ENCODE assay signal across 8 cellular contexts in genomic region chr22:32926600-32926999, GRCh38.
DNase-seq lines count a peak whose midpoint lies in the region; ATAC-seq, FAIRE-seq and TF ChIP-seq lines count a peak whose summit lies in the region.

No MANE protein-coding gene starts in this region.

- H3K4me1 Mint-ChIP-seq in stimulated activated naive CD8-positive, alpha-beta T cell treated with anti-CD3 and anti-CD28 coated beads, Interleukin-15, amount 100 ng/mL, for 72 hours: no peaks in the 10 kb centered on the region

- in situ Hi-C loops in GM13977 (cut with MboI; ENCODE audit: low pct_unique_long_range_greater_than_20kb, low sequenced_read_pairs, unreplicated experiment): no loop called here

- peak; percentile 53 for TF ChIP-seq CTCF in 22Rv1 (IDR thresholded peaks at IDR 0.05)
- TF ChIP-seq CTCF in GM13977 (IDR thresholded peaks at IDR 0.05; ENCODE audit: extremely low read depth, insufficient read depth, missing control alignments): peak; percentile 44
- peak; percentile 35 to 80 (median 69) for TF ChIP-seq CTCF in heart right ventricle (IDR thresholded peaks at IDR 0.05)

- no peaks in the 10 kb centered on the region for H3K27me3 ChIP-seq in heart right ventricle

- 33 to 45% methylated on average over 1 of the region's 1 CpG for WGBS in heart right ventricle, 2 donors

- DNase-seq in GM13977 (ENCODE audit: low spot score): peak; percentile 34
- DNase-seq in heart right ventricle: no peak
- peak; percentile 53 for DNase-seq in urothelium cell line (ENCODE audit: low spot score)
- DNase-seq in NK-92 (lab: John Stamatoyannopoulos, UW; ENCODE audit: unreplicated experiment): no peak
- DNase-seq in stimulated activated naive CD8-positive, alpha-beta T cell treated with anti-CD3 and anti-CD28 coated beads, Interleukin-15, amount 100 ng/mL, for 72 hours: no peak

- no peaks in the 10 kb centered on the region for H3K4me1 ChIP-seq in heart right ventricle

- no peaks in the 10 kb centered on the region for H3K36me3 ChIP-seq in heart right ventricle

- no peak for FAIRE-seq in urothelium cell line (lab: Jason Lieb, UNC)

- no peak overlapping the region for H3K4me3 ChIP-seq in heart right ventricle

- no peak overlapping the region for H3K27ac Mint-ChIP-seq in stimulated activated naive CD8-positive, alpha-beta T cell treated with anti-CD3 and anti-CD28 coated beads, Interleukin-15, amount 100 ng/mL, for 72 hours

- H3K4me3 Mint-ChIP-seq in stimulated activated naive CD8-positive, alpha-beta T cell treated with anti-CD3 and anti-CD28 coated beads, Interleukin-15, amount 100 ng/mL, for 72 hours: no peak overlapping the region

- ATAC-seq in SK-N-SH treated with all-trans-retinoic acid at 6 μM for 48 hours: peak; percentile 40; the same call in 1 of the 3 replicates
- ATAC-seq in heart right ventricle: peak in 1 of 8 donors; percentile 52
- ATAC-seq in stimulated activated naive CD8-positive, alpha-beta T cell treated with anti-CD3 and anti-CD28 coated beads, Interleukin-15, amount 100 ng/mL, for 72 hours: no peak
- ATAC-seq in GM19452 (IDR thresholded peaks at IDR 0.05; ENCODE audit: unreplicated experiment): no peak

- H3K27ac ChIP-seq in 22Rv1: no peak overlapping the region
- H3K27ac ChIP-seq in heart right ventricle: no peak overlapping the region

- intact Hi-C loops in heart right ventricle (cut with DNase I): loop anchor here in 8 of 10 donors (1.0 to 10.0 kb wide), 7 partner anchors 48 to 402 kb away; no protein-coding TSS in a partner anchor

- H3K9me3 Mint-ChIP-seq in stimulated activated naive CD8-positive, alpha-beta T cell treated with anti-CD3 and anti-CD28 coated beads, Interleukin-15, amount 100 ng/mL, for 72 hours: no peaks in the 10 kb centered on the region

- H3K27me3 Mint-ChIP-seq in stimulated activated naive CD8-positive, alpha-beta T cell treated with anti-CD3 and anti-CD28 coated beads, Interleukin-15, amount 100 ng/mL, for 72 hours: no peaks in the 10 kb centered on the region

- H3K9me3 ChIP-seq in heart right ventricle: no peaks in the 10 kb centered on the region

TF ChIP-seq in SK-N-SH treated with all-trans-retinoic acid at 6 μM for 48 hours, 23 proteins besides CTCF, POLR2A, EP300 and RAD21:
- no peak for TF ChIP-seq POU6F1 (CRISPR knock-in tag; IDR thresholded peaks at IDR 0.05; ENCODE audit: borderline replicate concordance, low read depth)
- TF ChIP-seq GLIS3 (CRISPR knock-in tag; IDR thresholded peaks at IDR 0.05): no peak
TF ChIP-seq in SK-N-SH treated with all-trans-retinoic acid at 6 μM for 48 hours: peak in this region for 0.

Comparison
In these comparisons a context has a peak if more than half of its experiments do, and no peak if none do; other contexts are left out.
1. DNase-seq: peak in GM13977 (single experiment) and urothelium cell line (single experiment); none in heart right ventricle (0 of 2), NK-92 (single experiment) and stimulated activated naive CD8-positive, alpha-beta T cell treated with anti-CD3 and anti-CD28 coated beads, Interleukin-15, amount 100 ng/mL, for 72 hours (0 of 2).
2. Peak in every context shown above with its lines, with median percentiles within 50 percentile points of each other: CTCF ChIP-seq.